ENCODE assay signal across 35 cellular contexts in the genomic region with DNA sequence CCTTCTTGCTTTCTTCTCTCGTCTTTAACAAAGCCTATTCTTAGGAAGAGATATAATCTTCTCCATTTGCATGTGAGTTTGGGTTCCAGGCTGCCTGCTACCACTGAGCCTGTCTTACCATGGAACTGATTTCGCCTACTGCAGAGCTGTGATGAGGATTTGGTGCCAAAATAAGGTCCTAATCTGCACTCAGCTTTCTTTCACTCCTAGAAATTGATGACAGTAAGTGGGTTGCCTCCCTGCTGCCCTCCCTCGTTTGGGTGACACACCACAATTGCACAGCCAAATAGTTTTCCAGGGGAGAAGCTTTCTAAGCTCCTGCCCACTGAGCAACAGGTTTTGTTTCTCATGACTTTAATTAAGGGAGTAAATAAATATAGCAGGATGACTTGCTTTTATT. TPM values are rescaled to one million over a fixed set of nuclear protein-coding genes. Genes with fewer than 3 reads are reported as not detected.
"Had no signal": no experiment of that assay in that cellular context is flagged by ENCODE, and none has a peak within 500 bp of the region (broad histone marks: within the 10 kb centered on the region; RNA-seq: fewer than 3 reads in every experiment).

No MANE protein-coding gene starts in this region.

- ATAC-seq: activated T-cell treated with anti-CD3 and anti-CD28 coated beads, Interleukin-2, amount 50 U/mL, for 4 hours; activated T-helper 17 cell treated with anti-CD3 and anti-CD28 coated beads, Interleukin-2, amount 50 U/mL, for 72 hours; effector memory CD8-positive, alpha-beta T cell; gastroesophageal sphincter; T-helper 17 cell had no signal

- FAIRE-seq: astrocyte, colon, endometrium, endothelial cell of umbilical vein had no signal

- H3K9me3 ChIP-seq: esophagus squamous epithelium, gastroesophageal sphincter had no signal

- H3K36me3 ChIP-seq: brain microvascular endothelial cell, esophagus squamous epithelium, gastroesophageal sphincter had no signal

- H3K4me3 ChIP-seq: esophagus squamous epithelium, gastroesophageal sphincter had no signal

- DNase-seq: activated CD4-positive, alpha-beta memory T cell treated with anti-CD3 and anti-CD28 coated beads, Interleukin-2, amount 10 ng/mL, durations not matched to agents 7 days and 5 days; activated CD4-positive, alpha-beta T cell treated with anti-CD3 and anti-CD28 coated beads for 1 hour; activated CD4-positive, alpha-beta T cell treated with anti-CD3 and anti-CD28 coated beads for 4 hours; activated CD4-positive, alpha-beta T cell treated with anti-CD3 and anti-CD28 coated beads, Interleukin-2, amount 10 ng/mL, durations not matched to agents 7 days and 5 days; activated CD4-positive, alpha-beta T cell treated with anti-CD3 and anti-CD28 coated beads, Interleukin-2, amount 50 U/mL, for 4 hours; activated CD8-positive, alpha-beta memory T cell treated with anti-CD3 and anti-CD28 coated beads for 24 hours; activated effector memory CD4-positive, alpha-beta T cell treated with Interleukin-2 at 50 U/mL for 16 hours; activated gamma-delta T cell treated with Interleukin-2 at 50 U/mL for 16 hours; activated naive CD4-positive, alpha-beta T cell treated with anti-CD3 and anti-CD28 coated beads, Interleukin-2, amount 50 U/mL, for 16 hours; activated naive CD4-positive, alpha-beta T cell treated with Interleukin-2 at 50 U/mL for 16 hours; activated T-cell treated with anti-CD3 and anti-CD28 coated beads, Interleukin-2, amount 50 U/mL, for 4 hours; amniotic stem cell; brain microvascular endothelial cell; cortex of kidney; dermis blood vessel endothelial cell; effector CD4-positive, alpha-beta T cell; effector memory CD8-positive, alpha-beta T cell; esophagus squamous epithelium; foreskin melanocyte; T-helper 1 cell; T-helper 17 cell; T1000 had no signal

- H3K27ac Mint-ChIP-seq: activated CD4-positive, alpha-beta memory T cell treated with anti-CD3 and anti-CD28 coated beads, Interleukin-2, amount 10 ng/mL, durations not matched to agents 7 days and 5 days; activated CD4-positive, alpha-beta T cell treated with anti-CD3 and anti-CD28 coated beads, Interleukin-2, amount 10 ng/mL, durations not matched to agents 7 days and 5 days; activated naive CD8-positive, alpha-beta T cell; activated T-helper 17 cell treated with anti-CD3 and anti-CD28 coated beads, Interleukin-2, amount 50 U/mL, for 72 hours; effector memory CD8-positive, alpha-beta T cell; T-helper 17 cell; T-helper 2 cell treated with Interferon-gamma antibody and Interleukin-4, amounts not matched to agents 5 μg/mL and 100 μg/mL, for 36 hours had no signal

- H3K4me3 Mint-ChIP-seq: activated CD4-positive, alpha-beta memory T cell treated with anti-CD3 and anti-CD28 coated beads, Interleukin-2, amount 10 ng/mL, durations not matched to agents 7 days and 5 days; activated CD4-positive, alpha-beta T cell treated with anti-CD3 and anti-CD28 coated beads, Interleukin-2, amount 10 ng/mL, durations not matched to agents 7 days and 5 days; activated naive CD8-positive, alpha-beta T cell; activated T-cell treated with anti-CD3 and anti-CD28 coated beads, Interleukin-2, amount 50 U/mL, for 4 hours; activated T-helper 17 cell treated with anti-CD3 and anti-CD28 coated beads, Interleukin-2, amount 50 U/mL, for 72 hours; effector memory CD8-positive, alpha-beta T cell; T-helper 17 cell; T-helper 2 cell treated with Interferon-gamma antibody and Interleukin-4, amounts not matched to agents 5 μg/mL and 100 μg/mL, for 36 hours had no signal

- H3K27ac ChIP-seq: brain microvascular endothelial cell, epithelial cell of prostate, esophagus squamous epithelium, gastroesophageal sphincter had no signal

- H3K4me1 ChIP-seq: esophagus squamous epithelium, gastroesophageal sphincter had no signal

- H3K27me3 Mint-ChIP-seq: activated CD4-positive, alpha-beta T cell treated with anti-CD3 and anti-CD28 coated beads, Interleukin-2, amount 10 ng/mL, durations not matched to agents 7 days and 5 days had no signal

- H3K27me3 ChIP-seq: brain microvascular endothelial cell had no signal

- H3K4me1 Mint-ChIP-seq: activated CD4-positive, alpha-beta memory T cell treated with anti-CD3 and anti-CD28 coated beads, Interleukin-2, amount 10 ng/mL, durations not matched to agents 7 days and 5 days; activated CD4-positive, alpha-beta T cell treated with anti-CD3 and anti-CD28 coated beads, Interleukin-2, amount 10 ng/mL, durations not matched to agents 7 days and 5 days had no signal

- H3K36me3 Mint-ChIP-seq: activated naive CD8-positive, alpha-beta T cell had no signal

- H3K9me3 Mint-ChIP-seq: activated CD4-positive, alpha-beta memory T cell treated with anti-CD3 and anti-CD28 coated beads, Interleukin-2, amount 10 ng/mL, durations not matched to agents 7 days and 5 days; activated CD4-positive, alpha-beta T cell treated with anti-CD3 and anti-CD28 coated beads, Interleukin-2, amount 10 ng/mL, durations not matched to agents 7 days and 5 days; activated T-cell treated with anti-CD3 and anti-CD28 coated beads, Interleukin-2, amount 50 U/mL, for 4 hours; activated T-helper 17 cell treated with anti-CD3 and anti-CD28 coated beads, Interleukin-2, amount 50 U/mL, for 72 hours; effector memory CD8-positive, alpha-beta T cell; T-helper 2 cell treated with Interferon-gamma antibody and Interleukin-4, amounts not matched to agents 5 μg/mL and 100 μg/mL, for 36 hours had no signal

RNA-seq across cellular contexts. Expression of gene ASIC2, which starts 25.1 kb away (rescaled TPM):
- total RNA-seq: activated CD4-positive, alpha-beta memory T cell treated with anti-CD3 and anti-CD28 coated beads, Interleukin-2, amount 10 ng/mL, durations not matched to agents 7 days and 5 days; activated CD4-positive, alpha-beta T cell treated with anti-CD3 and anti-CD28 coated beads, Interleukin-2, amount 10 ng/mL, durations not matched to agents 7 days and 5 days; activated T-cell treated with anti-CD3 and anti-CD28 coated beads, Interleukin-2, amount 50 U/mL, for 4 hours; activated T-helper 17 cell treated with anti-CD3 and anti-CD28 coated beads, Interleukin-2, amount 50 U/mL, for 72 hours; chondrocyte; endothelial cell of umbilical vein; fibroblast of villous mesenchyme; glomerular endothelial cell; T-helper 17 cell had no signal
- polyA plus RNA-seq: endothelial cell of umbilical vein, esophagus had no signal
